In the genomic region with DNA sequence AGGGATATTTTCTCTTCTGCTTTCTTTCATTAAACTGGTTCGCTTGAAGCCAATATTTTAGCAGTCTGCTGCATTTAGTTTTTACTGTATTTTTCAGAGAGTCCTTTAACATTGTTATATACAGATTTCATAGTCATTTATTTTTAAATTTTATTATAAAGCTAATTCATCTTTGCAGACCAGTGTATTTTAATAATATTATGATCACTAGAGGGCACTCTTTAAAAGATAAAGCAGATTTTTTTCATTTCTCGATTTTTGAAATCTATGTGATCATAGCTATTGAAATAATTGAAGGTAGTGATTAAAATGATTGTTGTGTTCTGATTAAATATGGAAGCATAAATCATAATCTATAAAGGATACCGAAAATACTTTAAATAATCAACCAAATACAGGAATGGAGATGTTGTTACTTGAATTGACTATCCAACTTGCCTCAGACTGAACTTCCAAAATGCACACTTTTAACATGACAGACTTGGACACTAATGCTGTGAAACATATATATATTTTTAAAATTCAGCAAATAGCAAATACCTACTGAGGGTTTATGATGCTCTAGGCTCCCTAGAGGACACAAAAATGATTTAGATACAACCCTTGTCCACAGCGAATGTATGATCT, we compare ENCODE assay signal across 10 cellular contexts. TPM values are rescaled to one million over a fixed set of nuclear protein-coding genes. Genes with fewer than 3 reads are reported as not detected.
DNase-seq lines count a peak whose midpoint lies in the region; ATAC-seq, FAIRE-seq and TF ChIP-seq lines count a peak whose summit lies in the region.
"Had no signal": no experiment of that assay in that cellular context is flagged by ENCODE, and none has a peak within 500 bp of the region (broad histone marks: within the 10 kb centered on the region; RNA-seq: fewer than 3 reads in every experiment).

No MANE protein-coding gene starts in this region.

- H3K36me3 ChIP-seq in endothelial cell of umbilical vein (ENCODE audit: control insufficient read depth in 2 of 2, extremely low read depth in 1 of 2, insufficient read depth in 2 of 2, low read length in 2 of 2) (no peaks in the 10 kb centered on the region), thoracic aorta (no peaks in the 10 kb centered on the region)

- DNase-seq in NCI-H748 (lab: John Stamatoyannopoulos, UW; ENCODE audit: unreplicated experiment), result peak; percentile 2
- DNase-seq in NCI-H748 treated with DMSO at 0.1 percent for 48 hours (lab: John Stamatoyannopoulos, UW), result no peak
- DNase-seq in NCI-H2171 (lab: John Stamatoyannopoulos, UW), result peak; percentile 27
- peak; percentile 33 for DNase-seq in endothelial cell of umbilical vein (ENCODE audit: low read depth, low spot score)
- no peak for DNase-seq in thoracic aorta (ENCODE audit: low spot score)
- no peak for DNase-seq in activated naive CD4-positive, alpha-beta T cell treated with anti-CD3 and anti-CD28 coated beads, Interleukin-2, amount 10 ng/mL, durations not matched to agents 7 days and 5 days
- DNase-seq in NCI-H526 treated with DMSO at 0.1 percent for 48 hours (lab: John Stamatoyannopoulos, UW), result no peak
- DNase-seq in C1 segment of cervical spinal cord (lab: John Stamatoyannopoulos, UW), result no peak
- DNase-seq: Calu3 had no signal

- H3K4me1 Mint-ChIP-seq in activated naive CD4-positive, alpha-beta T cell treated with anti-CD3 and anti-CD28 coated beads, Interleukin-2, amount 10 ng/mL, durations not matched to agents 7 days and 5 days, result no peaks in the 10 kb centered on the region
- H3K4me1 Mint-ChIP-seq: naive thymus-derived CD8-positive, alpha-beta T cell had no signal

- no peak overlapping the region for H3K27ac ChIP-seq in endothelial cell of umbilical vein (ENCODE audit: insufficient read depth, low read depth, low read length)
- no peak overlapping the region for H3K27ac ChIP-seq in thoracic aorta

- no peak for TF ChIP-seq CTCF in endothelial cell of umbilical vein (IDR thresholded peaks at IDR 0.05; ENCODE audit: extremely low read depth in 1 of 2, insufficient read depth in 1 of 2, low read depth in 1 of 2, low read length in 2 of 2)
- peak; percentile 45 for TF ChIP-seq CTCF in thoracic aorta (IDR thresholded peaks at IDR 0.05)

- peaks cover 21% of the 10 kb centered on the region for H3K79me2 ChIP-seq in endothelial cell of umbilical vein (ENCODE audit: control insufficient read depth, insufficient read depth, low read length)

- H3K4me1 ChIP-seq in endothelial cell of umbilical vein (ENCODE audit: control insufficient read depth, extremely low read depth, insufficient read depth, low read length) (no peaks in the 10 kb centered on the region), thoracic aorta (ENCODE audit: control insufficient read depth in 1 of 2, low read depth in 2 of 2) (no peaks in the 10 kb centered on the region)

- peaks cover 28% of the 10 kb centered on the region for H3K27me3 Mint-ChIP-seq in activated naive CD4-positive, alpha-beta T cell treated with anti-CD3 and anti-CD28 coated beads, Interleukin-2, amount 10 ng/mL, durations not matched to agents 7 days and 5 days

- dilution Hi-C loops in endothelial cell of umbilical vein (cut with MboI; ENCODE audit: extremely low pct_ligation_motif_present, low sequenced_read_pairs), result no loop called here

- CTCF ChIA-PET in endothelial cell of umbilical vein (lab: Charles Lee), result interaction anchor here (0.7 to 12.5 kb wide), 57 partner anchors 9 to 817 kb away, joined by 3 to 700 read pairs (median 6); partner anchors contain the start of gene ST7
- CTCF ChIA-PET in activated naive CD4-positive, alpha-beta T cell treated with anti-CD3 and anti-CD28 coated beads, Interleukin-2, amount 10 ng/mL, durations not matched to agents 7 days and 5 days (lab: Charles Lee), result interaction anchor here (0.8 to 8.0 kb wide), 16 partner anchors 11 to 143 kb away, joined by 3 to 103 read pairs (median 4); no protein-coding TSS in a partner anchor

- H2AFZ ChIP-seq in endothelial cell of umbilical vein (ENCODE audit: low read depth, low read length), result no peak overlapping the region

- no peak overlapping the region for H3K4me2 ChIP-seq in endothelial cell of umbilical vein (ENCODE audit: insufficient read depth, low read length)

- no peaks in the 10 kb centered on the region for H3K36me3 Mint-ChIP-seq in activated naive CD4-positive, alpha-beta T cell treated with anti-CD3 and anti-CD28 coated beads, Interleukin-2, amount 10 ng/mL, durations not matched to agents 7 days and 5 days
- H3K36me3 Mint-ChIP-seq: naive thymus-derived CD8-positive, alpha-beta T cell had no signal

- H4K20me1 ChIP-seq in endothelial cell of umbilical vein (replicated peaks; ENCODE audit: control insufficient read depth, extremely low read depth, insufficient read depth, low read length), result peaks cover 4% of the 10 kb centered on the region

- no peak overlapping the region for H3K27ac Mint-ChIP-seq in activated naive CD4-positive, alpha-beta T cell treated with anti-CD3 and anti-CD28 coated beads, Interleukin-2, amount 10 ng/mL, durations not matched to agents 7 days and 5 days
- H3K27ac Mint-ChIP-seq: naive thymus-derived CD8-positive, alpha-beta T cell had no signal

- peak; percentile 49 for FAIRE-seq in endothelial cell of umbilical vein (lab: Jason Lieb, UNC)

- no peak overlapping the region for H3K4me3 ChIP-seq in endothelial cell of umbilical vein (replicated peaks in 1 of 3; ENCODE audit: insufficient read depth in 1 of 3, low read depth in 1 of 3, low read length in 3 of 3)
- no peak overlapping the region for H3K4me3 ChIP-seq in thoracic aorta

- POLR2A ChIA-PET in endothelial cell of umbilical vein (lab: Charles Lee), result interaction anchor here (1.1 kb wide), 1 partner anchor 131 kb away, joined by 5 read pairs; no protein-coding TSS in a partner anchor

- intact Hi-C loops in endothelial cell of umbilical vein (cut with micrococcal nuclease), result loop anchor here (1.0 to 10.0 kb wide), 3 partner anchors 47 to 814 kb away; no protein-coding TSS in a partner anchor

- H3K9me3 ChIP-seq in endothelial cell of umbilical vein (replicated peaks; ENCODE audit: control insufficient read depth, insufficient read depth, low read length) (no peaks in the 10 kb centered on the region), thoracic aorta (no peaks in the 10 kb centered on the region)

- ATAC-seq in thoracic aorta (ENCODE audit: insufficient number of reproducible peaks, low FRiP score, low read depth), result no peak
- ATAC-seq: naive thymus-derived CD8-positive, alpha-beta T cell had no signal

- no peak overlapping the region for H3K9ac ChIP-seq in endothelial cell of umbilical vein (replicated peaks; ENCODE audit: extremely low read depth, insufficient read depth, low read length)

- BruUV-seq in endothelial cell of umbilical vein (replicated peaks; lab: Mats Ljungman, UMichigan), result no TSS peak

- no peak for TF ChIP-seq POLR2A in endothelial cell of umbilical vein (IDR thresholded peaks at IDR 0.05; ENCODE audit: low read depth, low read length)

- H3K4me3 Mint-ChIP-seq in activated naive CD4-positive, alpha-beta T cell treated with anti-CD3 and anti-CD28 coated beads, Interleukin-2, amount 10 ng/mL, durations not matched to agents 7 days and 5 days, result no peak overlapping the region
- H3K4me3 Mint-ChIP-seq: naive thymus-derived CD8-positive, alpha-beta T cell had no signal

- no peaks in the 10 kb centered on the region for H3K9me1 ChIP-seq in endothelial cell of umbilical vein (replicated peaks; ENCODE audit: control insufficient read depth, extremely low read depth, insufficient read depth, low read length)

- H3K27me3 ChIP-seq in endothelial cell of umbilical vein (ENCODE audit: control insufficient read depth in 2 of 2, insufficient read depth in 2 of 2, low read length in 2 of 2) (no peaks in the 10 kb centered on the region), thoracic aorta (replicated peaks; ENCODE audit: insufficient read depth) (no peaks in the 10 kb centered on the region)

- H3K9me3 Mint-ChIP-seq in activated naive CD4-positive, alpha-beta T cell treated with anti-CD3 and anti-CD28 coated beads, Interleukin-2, amount 10 ng/mL, durations not matched to agents 7 days and 5 days, result no peaks in the 10 kb centered on the region

TF ChIP-seq in endothelial cell of umbilical vein, 7 proteins besides CTCF, POLR2A, EP300 and RAD21:
- TF ChIP-seq, protein P1, sequence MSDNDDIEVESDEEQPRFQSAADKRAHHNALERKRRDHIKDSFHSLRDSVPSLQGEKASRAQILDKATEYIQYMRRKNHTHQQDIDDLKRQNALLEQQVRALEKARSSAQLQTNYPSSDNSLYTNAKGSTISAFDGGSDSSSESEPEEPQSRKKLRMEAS (IDR thresholded peaks at IDR 0.05; ENCODE audit: insufficient read depth, insufficient read length), result no peak
- no peak for TF ChIP-seq JUN (IDR thresholded peaks at IDR 0.05; ENCODE audit: borderline replicate concordance, insufficient read depth, insufficient read length, low read depth)
- TF ChIP-seq POLR2AphosphoS5 (IDR thresholded peaks at IDR 0.05; ENCODE audit: insufficient read depth, low read depth, low read length), result no peak
- TF ChIP-seq EZH2 (IDR thresholded peaks at IDR 0.05; ENCODE audit: borderline replicate concordance, low read depth, low read length, severe bottlenecking), result no peak
- no peak for TF ChIP-seq FOS (IDR thresholded peaks at IDR 0.05; ENCODE audit: borderline replicate concordance, insufficient read depth, low read length)
- no peak for TF ChIP-seq GATA2 (IDR thresholded peaks at IDR 0.05; ENCODE audit: insufficient read depth, insufficient read length, low read depth, low read length)
- TF ChIP-seq MYC (IDR thresholded peaks at IDR 0.05; ENCODE audit: low read depth, low read length), result no peak

RNA-seq across cellular contexts. Expression of gene ST7, which starts 35.2 kb away (rescaled TPM):
- total RNA-seq in endothelial cell of umbilical vein, result 22.6 and 24.9 TPM in 2 replicates
- polyA plus RNA-seq in endothelial cell of umbilical vein, result 18.4 and 18.6 TPM in 2 replicates
- 17.6 and 18.5 TPM in 2 replicates for polyA plus RNA-seq in endothelial cell of umbilical vein (2011; cell fraction: cytosol; rRNA removed)
- polyA plus RNA-seq in endothelial cell of umbilical vein (2011; cell fraction: nucleus; rRNA removed), result 33.9 and 35.7 TPM in 2 replicates
- polyA plus RNA-seq in endothelial cell of umbilical vein (2012), result 17.2 and 20.6 TPM in 2 replicates
- polyA minus RNA-seq in endothelial cell of umbilical vein, result 33.8 and 39.2 TPM in 2 replicates
- polyA minus RNA-seq in endothelial cell of umbilical vein (2011; cell fraction: cytosol; rRNA and poly(A)+ RNA removed), result 30.7 TPM
- 75.4 and 81.3 TPM in 2 replicates for polyA minus RNA-seq in endothelial cell of umbilical vein (2011; cell fraction: nucleus; rRNA and poly(A)+ RNA removed)
- 10 to 100 TPM; 29.8 to 56.2 TPM for total RNA-seq in thoracic aorta

Comparison
In these comparisons a context has a peak if more than half of its experiments do, and no peak if none do; other contexts are left out.
1. DNase-seq: peak in NCI-H748 (single experiment), NCI-H2171 (single experiment) and endothelial cell of umbilical vein (single experiment); none in NCI-H748 treated with DMSO at 0.1 percent for 48 hours (single experiment), thoracic aorta (single experiment), activated naive CD4-positive, alpha-beta T cell treated with anti-CD3 and anti-CD28 coated beads, Interleukin-2, amount 10 ng/mL, durations not matched to agents 7 days and 5 days (single experiment), NCI-H526 treated with DMSO at 0.1 percent for 48 hours (single experiment) and C1 segment of cervical spinal cord (0 of 14).